ENCODE assay signal across 2 cellular contexts in the genomic region with DNA sequence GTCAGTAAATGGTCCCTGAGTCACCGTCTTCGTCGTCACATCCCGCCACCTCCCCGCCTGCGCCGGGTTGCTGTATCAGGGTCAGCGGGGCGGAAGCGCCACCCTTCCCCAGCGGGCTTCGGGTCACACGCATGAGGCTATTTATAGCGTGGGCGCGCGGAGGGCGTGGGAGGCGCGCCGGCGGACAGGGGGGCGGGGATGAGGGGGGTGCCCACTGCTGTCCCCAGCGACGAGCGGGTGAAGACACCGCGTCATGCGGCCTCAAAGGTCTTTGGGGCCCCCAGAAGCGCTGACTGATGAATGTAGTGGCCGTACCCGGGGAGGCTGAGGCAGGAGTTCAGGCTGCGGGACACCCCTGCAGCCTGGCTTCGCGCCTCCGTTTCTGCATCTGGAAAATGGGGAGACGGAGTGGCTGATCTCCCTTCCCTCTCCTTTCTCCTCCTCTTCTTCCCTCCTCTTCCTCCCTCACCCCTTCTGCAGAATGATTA.
TF ChIP-seq lines count a peak whose summit lies in the region.

No MANE protein-coding gene starts in this region.

TF ChIP-seq in A549, 52 proteins besides CTCF, POLR2A, EP300 and RAD21:
- TF ChIP-seq FOXS1 (CRISPR knock-in tag; IDR thresholded peaks at IDR 0.05): no peak
- TF ChIP-seq MAZ (IDR thresholded peaks at IDR 0.05; ENCODE audit: borderline replicate concordance, low read depth, low read length): no peak
- 0 out of 5 replicates have a peak, but pooled peaks of 1 of the 2 experiments have one; percentile 15 for TF ChIP-seq JUN (IDR thresholded peaks at IDR 0.05)
- TF ChIP-seq JUNB (IDR thresholded peaks at IDR 0.05): no peak
- TF ChIP-seq ZNF302 (CRISPR knock-in tag; IDR thresholded peaks at IDR 0.05): no peak
- no peak for TF ChIP-seq HMGXB4 (CRISPR knock-in tag; IDR thresholded peaks at IDR 0.05; ENCODE audit: borderline replicate concordance)
- no peak for TF ChIP-seq SMC3 (IDR thresholded peaks at IDR 0.05)
- no peak for TF ChIP-seq PHF8 (IDR thresholded peaks at IDR 0.05; ENCODE audit: borderline replicate concordance, low read depth)
- TF ChIP-seq CEBPB (IDR thresholded peaks at IDR 0.05): no peak
- TF ChIP-seq SREBF2 (IDR thresholded peaks at IDR 0.05): no peak
- TF ChIP-seq, protein P1, sequence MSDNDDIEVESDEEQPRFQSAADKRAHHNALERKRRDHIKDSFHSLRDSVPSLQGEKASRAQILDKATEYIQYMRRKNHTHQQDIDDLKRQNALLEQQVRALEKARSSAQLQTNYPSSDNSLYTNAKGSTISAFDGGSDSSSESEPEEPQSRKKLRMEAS (IDR thresholded peaks at IDR 0.05): 0 out of 2 replicates have a peak, but pooled peaks have one; percentile 20
- TF ChIP-seq BHLHE40 (IDR thresholded peaks at IDR 0.05; ENCODE audit: low read depth, low read length): no peak
- no peak for TF ChIP-seq HOXA7 (CRISPR knock-in tag; IDR thresholded peaks at IDR 0.05)
- TF ChIP-seq ESRRA (IDR thresholded peaks at IDR 0.05; ENCODE audit: borderline replicate concordance, low read length): no peak
- no peak for TF ChIP-seq EHMT2 (IDR thresholded peaks at IDR 0.05; ENCODE audit: low read depth)
- TF ChIP-seq FOSL2 (IDR thresholded peaks at IDR 0.05): no peak
- peak; percentile 63 for TF ChIP-seq FOSL2 (CRISPR knock-in tag; IDR thresholded peaks at IDR 0.05)

TF ChIP-seq in GM12878, 131 proteins besides CTCF, POLR2A, EP300 and RAD21:
- TF ChIP-seq MEF2A (IDR thresholded peaks at IDR 0.05; ENCODE audit: insufficient read depth, low read depth, low read length): peak; percentile 90
- no peak for TF ChIP-seq SMAD1 (IDR thresholded peaks at IDR 0.05; ENCODE audit: low read depth, partially characterized antibody)
- peak; percentile 42 for TF ChIP-seq CREB1 (IDR thresholded peaks at IDR 0.05; ENCODE audit: low read depth)
- no peak for TF ChIP-seq CBX5 (IDR thresholded peaks at IDR 0.05; ENCODE audit: low read depth)
- TF ChIP-seq BMI1 (IDR thresholded peaks at IDR 0.05; ENCODE audit: borderline replicate concordance): peak; percentile 23; the same call in 1 of the 2 replicates
- peak; percentile 31; the same call in 1 of the 2 replicates for TF ChIP-seq SPI1 (IDR thresholded peaks at IDR 0.05; ENCODE audit: borderline replicate concordance, insufficient read depth, low read depth, low read length)
- TF ChIP-seq YY1 (IDR thresholded peaks at IDR 0.05; ENCODE audit: low read depth, low read length): 0 out of 2 replicates have a peak, but pooled peaks have one; percentile 19
- TF ChIP-seq, protein P2, sequence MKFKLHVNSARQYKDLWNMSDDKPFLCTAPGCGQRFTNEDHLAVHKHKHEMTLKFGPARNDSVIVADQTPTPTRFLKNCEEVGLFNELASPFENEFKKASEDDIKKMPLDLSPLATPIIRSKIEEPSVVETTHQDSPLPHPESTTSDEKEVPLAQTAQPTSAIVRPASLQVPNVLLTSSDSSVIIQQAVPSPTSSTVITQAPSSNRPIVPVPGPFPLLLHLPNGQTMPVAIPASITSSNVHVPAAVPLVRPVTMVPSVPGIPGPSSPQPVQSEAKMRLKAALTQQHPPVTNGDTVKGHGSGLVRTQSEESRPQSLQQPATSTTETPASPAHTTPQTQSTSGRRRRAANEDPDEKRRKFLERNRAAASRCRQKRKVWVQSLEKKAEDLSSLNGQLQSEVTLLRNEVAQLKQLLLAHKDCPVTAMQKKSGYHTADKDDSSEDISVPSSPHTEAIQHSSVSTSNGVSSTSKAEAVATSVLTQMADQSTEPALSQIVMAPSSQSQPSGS (IDR thresholded peaks at IDR 0.05; ENCODE audit: low read length): no peak
- peak; percentile 98 for TF ChIP-seq NR2F1 (conservative IDR thresholded peaks at IDR 0.05)
- TF ChIP-seq, protein P1 (IDR thresholded peaks at IDR 0.05; ENCODE audit: low read depth, low read length): no peak
- TF ChIP-seq RB1 (IDR thresholded peaks at IDR 0.05; ENCODE audit: borderline replicate concordance): no peak
- TF ChIP-seq, protein P3, sequence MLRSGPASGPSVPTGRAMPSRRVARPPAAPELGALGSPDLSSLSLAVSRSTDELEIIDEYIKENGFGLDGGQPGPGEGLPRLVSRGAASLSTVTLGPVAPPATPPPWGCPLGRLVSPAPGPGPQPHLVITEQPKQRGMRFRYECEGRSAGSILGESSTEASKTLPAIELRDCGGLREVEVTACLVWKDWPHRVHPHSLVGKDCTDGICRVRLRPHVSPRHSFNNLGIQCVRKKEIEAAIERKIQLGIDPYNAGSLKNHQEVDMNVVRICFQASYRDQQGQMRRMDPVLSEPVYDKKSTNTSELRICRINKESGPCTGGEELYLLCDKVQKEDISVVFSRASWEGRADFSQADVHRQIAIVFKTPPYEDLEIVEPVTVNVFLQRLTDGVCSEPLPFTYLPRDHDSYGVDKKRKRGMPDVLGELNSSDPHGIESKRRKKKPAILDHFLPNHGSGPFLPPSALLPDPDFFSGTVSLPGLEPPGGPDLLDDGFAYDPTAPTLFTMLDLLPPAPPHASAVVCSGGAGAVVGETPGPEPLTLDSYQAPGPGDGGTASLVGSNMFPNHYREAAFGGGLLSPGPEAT (IDR thresholded peaks at IDR 0.05; ENCODE audit: low read depth): no peak
- TF ChIP-seq, protein P4, sequence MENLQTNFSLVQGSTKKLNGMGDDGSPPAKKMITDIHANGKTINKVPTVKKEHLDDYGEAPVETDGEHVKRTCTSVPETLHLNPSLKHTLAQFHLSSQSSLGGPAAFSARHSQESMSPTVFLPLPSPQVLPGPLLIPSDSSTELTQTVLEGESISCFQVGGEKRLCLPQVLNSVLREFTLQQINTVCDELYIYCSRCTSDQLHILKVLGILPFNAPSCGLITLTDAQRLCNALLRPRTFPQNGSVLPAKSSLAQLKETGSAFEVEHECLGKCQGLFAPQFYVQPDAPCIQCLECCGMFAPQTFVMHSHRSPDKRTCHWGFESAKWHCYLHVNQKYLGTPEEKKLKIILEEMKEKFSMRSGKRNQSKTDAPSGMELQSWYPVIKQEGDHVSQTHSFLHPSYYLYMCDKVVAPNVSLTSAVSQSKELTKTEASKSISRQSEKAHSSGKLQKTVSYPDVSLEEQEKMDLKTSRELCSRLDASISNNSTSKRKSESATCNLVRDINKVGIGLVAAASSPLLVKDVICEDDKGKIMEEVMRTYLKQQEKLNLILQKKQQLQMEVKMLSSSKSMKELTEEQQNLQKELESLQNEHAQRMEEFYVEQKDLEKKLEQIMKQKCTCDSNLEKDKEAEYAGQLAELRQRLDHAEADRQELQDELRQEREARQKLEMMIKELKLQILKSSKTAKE (IDR thresholded peaks at IDR 0.05; ENCODE audit: low read depth, poor library complexity, severe bottlenecking): no peak
- no peak for TF ChIP-seq HSF1 (IDR thresholded peaks at IDR 0.05; ENCODE audit: low read depth, low read length)
- TF ChIP-seq CREM (IDR thresholded peaks at IDR 0.05; ENCODE audit: low read depth): peak; percentile 59
- peak; percentile 50; the same call in 1 of the 2 replicates for TF ChIP-seq NR2C1 (IDR thresholded peaks at IDR 0.05)
- no peak for TF ChIP-seq ASH2L (IDR thresholded peaks at IDR 0.05; ENCODE audit: borderline replicate concordance, low read depth)
- TF ChIP-seq IKZF2 (IDR thresholded peaks at IDR 0.05): peak; percentile 35 to 37; a peak in 2 of 4 replicates
- TF ChIP-seq POU2F2 (IDR thresholded peaks at IDR 0.05; ENCODE audit: borderline replicate concordance, low read depth, low read length): no peak
- no peak for TF ChIP-seq KLF5 (IDR thresholded peaks at IDR 0.05; ENCODE audit: partially characterized antibody)
- TF ChIP-seq ESRRA (IDR thresholded peaks at IDR 0.05; ENCODE audit: low read length): no peak
- peak; percentile 59 to 74; a peak in 3 of 4 replicates for TF ChIP-seq BHLHE40 (IDR thresholded peaks at IDR 0.05; ENCODE audit: borderline replicate concordance in 1 of 2, low read depth in 2 of 2, low read length in 1 of 2)
- TF ChIP-seq TCF12 (IDR thresholded peaks at IDR 0.05; ENCODE audit: low read depth, low read length): 0 out of 2 replicates have a peak, but pooled peaks have one; percentile 22
- TF ChIP-seq CHD2 (IDR thresholded peaks at IDR 0.05; ENCODE audit: borderline replicate concordance, low read depth, low read length): 0 out of 2 replicates have a peak, but pooled peaks have one; percentile 30
- TF ChIP-seq NFIC (IDR thresholded peaks at IDR 0.05; ENCODE audit: low read depth, low read length): no peak
- TF ChIP-seq PAX5 (IDR thresholded peaks at IDR 0.05; ENCODE audit: borderline replicate concordance, low read depth, low read length): peak; percentile 66
- TF ChIP-seq EED (IDR thresholded peaks at IDR 0.05; ENCODE audit: low read depth): no peak
- peak; percentile 79 for TF ChIP-seq MEF2B (IDR thresholded peaks at IDR 0.05; ENCODE audit: partially characterized antibody, poor library complexity, severe bottlenecking)
- TF ChIP-seq DPF2 (IDR thresholded peaks at IDR 0.05): peak; percentile 44; the same call in 1 of the 2 replicates
- no peak for TF ChIP-seq RCOR1 (conservative IDR thresholded peaks at IDR 0.05; ENCODE audit: low read depth, low read length)
- no peak for TF ChIP-seq IRF4 (IDR thresholded peaks at IDR 0.05; ENCODE audit: low read depth, low read length)
- TF ChIP-seq EGR1 (IDR thresholded peaks at IDR 0.05; ENCODE audit: borderline replicate concordance in 1 of 2, low read depth in 2 of 2, low read length in 2 of 2): peak in 1 of 2 experiments; percentile 94; a peak in 2 of 3 replicates
- TF ChIP-seq SP1 (IDR thresholded peaks at IDR 0.05; ENCODE audit: low read depth, low read length): peak; percentile 54
- TF ChIP-seq RAD51 (IDR thresholded peaks at IDR 0.05): no peak
- no peak for TF ChIP-seq YBX1 (IDR thresholded peaks at IDR 0.05)
- TF ChIP-seq MTA2 (IDR thresholded peaks at IDR 0.05; ENCODE audit: low read depth): peak; percentile 46; the same call in 1 of the 2 replicates
- TF ChIP-seq TCF7 (IDR thresholded peaks at IDR 0.05; ENCODE audit: borderline replicate concordance): no peak
- TF ChIP-seq ZSCAN29 (IDR thresholded peaks at IDR 0.05): no peak
- TF ChIP-seq CEBPZ (IDR thresholded peaks at IDR 0.05; ENCODE audit: low read depth, low read length): no peak
- 0 out of 2 replicates have a peak, but pooled peaks have one; percentile 37 for TF ChIP-seq IKZF1 (conservative IDR thresholded peaks at IDR 0.05)
- peak; percentile 25 for TF ChIP-seq BCL3 (IDR thresholded peaks at IDR 0.05; ENCODE audit: borderline replicate concordance, insufficient read depth, low read depth, low read length, poor library complexity, severe bottlenecking)
